Comparison of ENCODE assay signal across 13 cellular contexts in genomic region chr7:28958946-28959417, GRCh38. TPM values are rescaled to one million over a fixed set of nuclear protein-coding genes. Genes with fewer than 3 reads are reported as not detected.
A peak's percentile ranks its signal among the peaks of the same experiment; 100 is the strongest.
DNase-seq lines count a peak whose midpoint lies in the region; ATAC-seq and TF ChIP-seq lines count a peak whose summit lies in the region.
"Had no signal": no experiment of that assay in that cellular context is flagged by ENCODE, and none has a peak within 500 bp of the region (broad histone marks: within the 10 kb centered on the region; RNA-seq: fewer than 3 reads in every experiment).

No MANE protein-coding gene starts in this region.

- intact Hi-C loops in gastrocnemius medialis (cut with DNase I; ENCODE audit: low total_unique reads) = loop anchor here (10.0 kb wide), 1 partner anchor 56 kb away; no protein-coding TSS in a partner anchor

- H3K9me3 ChIP-seq in adipocyte (ENCODE audit: control insufficient read depth, low read length) (peaks cover 8% of the 10 kb centered on the region), iPS-18c (ENCODE audit: control insufficient read depth, insufficient read depth, low read length) (no peaks in the 10 kb centered on the region), gastrocnemius medialis (no peaks in the 10 kb centered on the region)

- peak overlapping the region; percentile 36 for H3K9ac ChIP-seq in adipocyte (ENCODE audit: low read length)

- H3K4me1 Mint-ChIP-seq in activated CD8-positive, alpha-beta memory T cell treated with anti-CD3 and anti-CD28 coated beads, Interleukin-2, amount 10 ng/mL, durations not matched to agents 7 days and 5 days = peaks cover 10% of the 10 kb centered on the region

- no peaks in the 10 kb centered on the region for H3K36me3 Mint-ChIP-seq in activated CD8-positive, alpha-beta memory T cell treated with anti-CD3 and anti-CD28 coated beads, Interleukin-2, amount 10 ng/mL, durations not matched to agents 7 days and 5 days
- H3K36me3 Mint-ChIP-seq: CD4-positive, CD25-positive, alpha-beta regulatory T cell had no signal

- H3K36me3 ChIP-seq in adipocyte (ENCODE audit: control insufficient read depth, insufficient read depth, low read length, severe bottlenecking) (no peaks in the 10 kb centered on the region), gastrocnemius medialis (no peaks in the 10 kb centered on the region)

- H3K27me3 Mint-ChIP-seq in activated CD8-positive, alpha-beta memory T cell treated with anti-CD3 and anti-CD28 coated beads, Interleukin-2, amount 10 ng/mL, durations not matched to agents 7 days and 5 days = peaks cover 71% of the 10 kb centered on the region

- H3K27ac Mint-ChIP-seq in activated CD8-positive, alpha-beta memory T cell treated with anti-CD3 and anti-CD28 coated beads, Interleukin-2, amount 10 ng/mL, durations not matched to agents 7 days and 5 days = no peak overlapping the region
- H3K27ac Mint-ChIP-seq: activated T-cell treated with anti-CD3 and anti-CD28 coated beads, Interleukin-2, amount 50 U/mL, for 72 hours; CD4-positive, CD25-positive, alpha-beta regulatory T cell had no signal

- no peaks in the 10 kb centered on the region for H3K9me3 Mint-ChIP-seq in activated CD8-positive, alpha-beta memory T cell treated with anti-CD3 and anti-CD28 coated beads, Interleukin-2, amount 10 ng/mL, durations not matched to agents 7 days and 5 days (ENCODE audit: low read depth)
- H3K9me3 Mint-ChIP-seq: activated T-cell treated with anti-CD3 and anti-CD28 coated beads, Interleukin-2, amount 50 U/mL, for 72 hours; CD4-positive, CD25-positive, alpha-beta regulatory T cell had no signal

- ATAC-seq in gastrocnemius medialis = no peak
- no peak for ATAC-seq in activated CD8-positive, alpha-beta memory T cell treated with anti-CD3 and anti-CD28 coated beads, Interleukin-2, amount 10 ng/mL, durations not matched to agents 7 days and 5 days
- ATAC-seq: activated T-cell treated with anti-CD3 and anti-CD28 coated beads, Interleukin-2, amount 50 U/mL, for 72 hours had no signal

- DNase-seq in GM10266 (ENCODE audit: extremely low spot score) (peak; percentile 16), adipocyte (ENCODE audit: low read depth) (no peak), gastrocnemius medialis (no peak), NCI-H146 treated with DMSO at 0.1 percent for 48 hours (lab: John Stamatoyannopoulos, UW; ENCODE audit: unreplicated experiment) (no peak)
- DNase-seq in activated CD8-positive, alpha-beta memory T cell treated with anti-CD3 and anti-CD28 coated beads, Interleukin-2, amount 10 ng/mL, durations not matched to agents 7 days and 5 days = no peak
- no peak for DNase-seq in activated naive CD4-positive, alpha-beta T cell treated with anti-CD3 and anti-CD28 coated beads, Interleukin-2, amount 50 U/mL, for 16 hours
- no peak for DNase-seq in stimulated activated CD4-positive, alpha-beta T cell treated with anti-CD3 and anti-CD28 coated beads, Interleukin-2, amount 100 ng/mL, for 48 hours
- DNase-seq: activated CD4-positive, CD25-positive, alpha-beta regulatory T cell; SHP77; stimulated activated CD4-positive, alpha-beta T cell treated with anti-CD3 and anti-CD28 coated beads, Interleukin-4, amount 100 ng/mL, for 4 hours had no signal

- H3K27ac ChIP-seq in gastrocnemius medialis = peak overlapping the region; percentile 16 to 62 (median 54)

- CTCF ChIA-PET in activated CD8-positive, alpha-beta memory T cell treated with anti-CD3 and anti-CD28 coated beads, Interleukin-2, amount 10 ng/mL, durations not matched to agents 7 days and 5 days (lab: Charles Lee) = interaction anchor here (3.7 to 4.7 kb wide), 3 partner anchors 31 to 147 kb away, joined by 14 to 34 read pairs (median 34); no protein-coding TSS in a partner anchor

- H3K4me3 ChIP-seq in adipocyte (ENCODE audit: low read length) = peak overlapping the region; percentile 74
- H3K4me3 ChIP-seq in iPS-18c (ENCODE audit: insufficient read depth, low read depth, low read length) = peak overlapping the region; percentile 61; the same call in 1 of the 2 replicates
- H3K4me3 ChIP-seq in gastrocnemius medialis = peak overlapping the region; percentile 48 to 85 (median 62)

- no peak overlapping the region for H3K4me3 Mint-ChIP-seq in activated CD8-positive, alpha-beta memory T cell treated with anti-CD3 and anti-CD28 coated beads, Interleukin-2, amount 10 ng/mL, durations not matched to agents 7 days and 5 days

- H3K4me1 ChIP-seq in adipocyte (ENCODE audit: control insufficient read depth, insufficient read depth, low read length) (peaks cover 14% of the 10 kb centered on the region), gastrocnemius medialis (peaks cover 14 to 23% of the 10 kb centered on the region in 2 donors)

- H3K27me3 ChIP-seq in adipocyte (replicated peaks; ENCODE audit: control insufficient read depth, insufficient read depth, low read length) (peaks cover 34% of the 10 kb centered on the region), gastrocnemius medialis (peaks cover 13 to 24% (median 20%) of the 10 kb centered on the region in 3 donors)

- in situ Hi-C loops in gastrocnemius medialis (cut with MboI; ENCODE audit: low sequenced_read_pairs in 4 of 4) = loop anchor here in 1 of 4 donors (10.0 kb wide), 1 partner anchor 146 kb away; no protein-coding TSS in a partner anchor

- no peak for TF ChIP-seq CTCF in GM10266 (IDR thresholded peaks at IDR 0.05; ENCODE audit: control insufficient read depth, insufficient read depth, low read depth, missing control alignments)
- TF ChIP-seq CTCF in gastrocnemius medialis (IDR thresholded peaks at IDR 0.05 in 4 of 5, conservative IDR thresholded peaks at IDR 0.05 in 1 of 5) = no peak

- no peak for TF ChIP-seq POLR2A in gastrocnemius medialis (IDR thresholded peaks at IDR 0.05)

RNA-seq across cellular contexts. Expression of gene TRIL, which starts 0.9 kb away (rescaled TPM):
- total RNA-seq in gastrocnemius medialis = 1 to 10 TPM in 1 of 4 donors, under 1 TPM in 3; 0.25 to 1.2 (median 0.63) TPM
- under 1 TPM in 1 of 2 experiments, not detected in 1; 0.05 TPM for total RNA-seq in activated CD8-positive, alpha-beta memory T cell treated with anti-CD3 and anti-CD28 coated beads, Interleukin-2, amount 10 ng/mL, durations not matched to agents 7 days and 5 days
- total RNA-seq: activated T-cell treated with anti-CD3 and anti-CD28 coated beads, Interleukin-2, amount 50 U/mL, for 72 hours; CD4-positive, CD25-positive, alpha-beta regulatory T cell had no signal
